In genomic region chr5:72817639-72818266, GRCh38 we compare ENCODE assay signal across 8 cellular contexts. TPM values are rescaled to one million over a fixed set of nuclear protein-coding genes. Genes with fewer than 3 reads are reported as not detected.
DNase-seq lines count a peak whose midpoint lies in the region; ATAC-seq and TF ChIP-seq lines count a peak whose summit lies in the region.

No MANE protein-coding gene starts in this region.

- no peak for TF ChIP-seq POLR2A in gastrocnemius medialis (IDR thresholded peaks at IDR 0.05)

- H3K36me3 ChIP-seq in H7 (replicated peaks; ENCODE audit: control insufficient read depth, insufficient read depth, low read length) (no peaks in the 10 kb centered on the region), SU-DHL-6 (ENCODE audit: low read length) (no peaks in the 10 kb centered on the region), gastrocnemius medialis (no peaks in the 10 kb centered on the region)

- H3K79me2 ChIP-seq in SU-DHL-6 (ENCODE audit: insufficient read depth, low read length), result no peaks in the 10 kb centered on the region

- no peaks in the 10 kb centered on the region for H3K9me2 ChIP-seq in SU-DHL-6 (replicated peaks; ENCODE audit: insufficient read depth, low read length)

- H2AFZ ChIP-seq in SU-DHL-6 (ENCODE audit: low read depth, low read length, severe bottlenecking), result peak overlapping the region; percentile 95

- no peak overlapping the region for H3K27ac ChIP-seq in SU-DHL-6 (ENCODE audit: low read depth, low read length)
- H3K27ac ChIP-seq in gastrocnemius medialis, result peak overlapping the region; percentile 96 to 98 (median 98)

- DNase-seq in H7 (no peak), fibroblast of the aortic adventitia (ENCODE audit: low read depth) (peak; percentile 34), gastrocnemius medialis (no peak), iPS-NIHi11 (ENCODE audit: low spot score) (no peak), amygdala (lab: John Stamatoyannopoulos, UW) (no peak)

- ATAC-seq in gastrocnemius medialis (no peak), GM18868 (IDR thresholded peaks at IDR 0.05; ENCODE audit: unreplicated experiment) (no peak), HG02678 (IDR thresholded peaks at IDR 0.05; ENCODE audit: unreplicated experiment) (no peak)

- intact Hi-C loops in gastrocnemius medialis (cut with DNase I; ENCODE audit: low total_unique reads), result loop anchor here (2.0 to 5.0 kb wide), 3 partner anchors 139 to 450 kb away; partner anchors contain the start of gene FCHO2

- no peaks in the 10 kb centered on the region for H3K27me3 ChIP-seq in H7 (ENCODE audit: control insufficient read depth, insufficient read depth, low read length)
- no peaks in the 10 kb centered on the region for H3K27me3 ChIP-seq in SU-DHL-6 (ENCODE audit: low read length)
- no peaks in the 10 kb centered on the region for H3K27me3 ChIP-seq in gastrocnemius medialis

- H3K9me3 ChIP-seq in SU-DHL-6 (ENCODE audit: insufficient read depth, low read length) (no peaks in the 10 kb centered on the region), gastrocnemius medialis (no peaks in the 10 kb centered on the region)

- peaks cover 36 to 48% of the 10 kb centered on the region in 2 donors for H3K4me1 ChIP-seq in gastrocnemius medialis

- in situ Hi-C loops in gastrocnemius medialis (cut with MboI; ENCODE audit: low sequenced_read_pairs in 4 of 4), result loop anchor here (10.0 to 25.0 kb wide), 6 partner anchors 193 to 680 kb away; no protein-coding TSS in a partner anchor

- peak overlapping the region; percentile 79 for H3K4me2 ChIP-seq in SU-DHL-6 (ENCODE audit: low read depth, low read length, poor library complexity, severe bottlenecking)

- H3K9ac ChIP-seq in SU-DHL-6 (ENCODE audit: low read length), result peak overlapping the region; percentile 68

- H3K4me3 ChIP-seq in H7 (ENCODE audit: insufficient read depth, low read depth, low read length), result peak overlapping the region; percentile 85
- peak overlapping the region; percentile 70 for H3K4me3 ChIP-seq in SU-DHL-6 (ENCODE audit: insufficient read depth, low read length, poor library complexity, severe bottlenecking)
- peak overlapping the region; percentile 76 for H3K4me3 ChIP-seq in fibroblast of the aortic adventitia (ENCODE audit: low read depth, low read length)
- peak overlapping the region; percentile 71 to 90 (median 88) for H3K4me3 ChIP-seq in gastrocnemius medialis

- no peak for TF ChIP-seq CTCF in SU-DHL-6 (IDR thresholded peaks at IDR 0.05; ENCODE audit: insufficient read depth, low read length, poor library complexity, severe bottlenecking)
- TF ChIP-seq CTCF in fibroblast of the aortic adventitia (IDR thresholded peaks at IDR 0.05; ENCODE audit: insufficient read depth, low read length), result no peak
- TF ChIP-seq CTCF in gastrocnemius medialis (IDR thresholded peaks at IDR 0.05 in 4 of 5, conservative IDR thresholded peaks at IDR 0.05 in 1 of 5), result no peak

- no peaks in the 10 kb centered on the region for H4K20me1 ChIP-seq in SU-DHL-6 (ENCODE audit: low read depth, low read length)

- H3F3A ChIP-seq in SU-DHL-6 (ENCODE audit: insufficient read depth), result no peaks in the 10 kb centered on the region; the same call in 1 of the 2 replicates

RNA-seq across cellular contexts. Expression of gene TNPO1, which starts 1.3 kb away (rescaled TPM):
- total RNA-seq in H7 (2014; rRNA removed; shearing (Covaris generic)), result 173 and 181 TPM in 2 replicates
- total RNA-seq in fibroblast of the aortic adventitia (ENCODE audit: low replicate concordance) (253 and 1,825 TPM in 2 replicates), gastrocnemius medialis (100 to 1,000 TPM in 3 of 4 donors, 10 to 100 TPM in 1; 96.8 to 130 (median 111) TPM)
